ENCODE assay signal across 23 cellular contexts in the genomic region with DNA sequence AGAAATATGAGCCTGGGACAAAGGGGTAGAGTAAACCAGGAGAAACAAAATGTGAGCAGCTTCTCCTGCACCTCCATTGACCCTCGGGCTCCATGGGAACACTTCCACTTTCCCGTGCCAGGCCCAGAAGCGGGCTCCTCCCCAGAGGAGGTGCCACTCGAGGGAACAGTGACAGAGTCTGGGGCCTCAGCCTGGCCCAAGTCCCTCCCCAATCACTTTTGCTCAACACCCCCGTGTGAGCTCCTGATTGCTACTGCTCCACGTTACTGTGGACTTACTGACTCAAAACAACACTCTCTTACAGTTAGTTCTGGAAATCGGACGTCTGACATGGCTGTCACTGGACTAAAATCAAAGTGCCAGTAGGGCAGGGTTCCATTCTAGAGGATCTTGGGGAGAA. TPM values are rescaled to one million over a fixed set of nuclear protein-coding genes. Genes with fewer than 3 reads are reported as not detected.
"Had no signal": no experiment of that assay in that cellular context is flagged by ENCODE, and none has a peak within 500 bp of the region (broad histone marks: within the 10 kb centered on the region; RNA-seq: fewer than 3 reads in every experiment).

No MANE protein-coding gene starts in this region.

- H3K9me3 ChIP-seq: SJSA1 had no signal

- H3K4me1 ChIP-seq: SJSA1 had no signal

- H3K27me3 ChIP-seq: SJSA1 had no signal

- H3K4me3 ChIP-seq: SJSA1, SK-N-MC had no signal

- H3K27ac ChIP-seq: HL-60, SJSA1, SK-N-MC had no signal

- DNase-seq: KBM-7, MV-4-11, NCI-H1048, NCI-H1105 treated with DMSO at 0.1 percent for 48 hours, NCI-H1436, NCI-H187, NCI-H2029, NCI-H2081 treated with DMSO at 0.1 percent for 48 hours, NCI-H2171, NCI-H226, NCI-H446, NCI-H510A, NCI-H524 treated with DMSO at 0.1 percent for 48 hours, NCI-H69, NCI-H774, Right ventricle myocardium superior, RPMI8226, SIG-M5 had no signal

- H3K36me3 ChIP-seq: SJSA1 had no signal

RNA-seq across cellular contexts. Expression of a gene that starts 17.7 kb away (rescaled TPM):
- total RNA-seq: LHCN-M2, MCF 10A, Right ventricle myocardium superior, SJSA1 had no signal
